18 cellular contexts compared by ENCODE assay signal in the genomic region with DNA sequence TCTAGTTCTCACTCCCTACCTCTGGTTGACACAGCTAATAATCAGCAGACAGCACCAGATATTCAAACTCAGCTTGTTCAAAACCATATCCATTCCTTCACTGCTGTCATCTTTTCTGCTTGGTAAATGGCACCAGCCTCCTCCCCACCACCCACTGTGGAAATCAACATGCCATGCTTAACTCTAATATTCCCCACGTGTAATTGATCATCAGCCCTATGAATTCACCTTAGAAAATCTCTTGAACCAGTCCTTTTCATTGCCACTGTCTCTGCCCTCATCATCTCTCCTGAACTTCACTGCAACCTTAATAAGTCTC.
"Had no signal": no experiment of that assay in that cellular context is flagged by ENCODE, and none has a peak within 500 bp of the region (broad histone marks: within the 10 kb centered on the region; RNA-seq: fewer than 3 reads in every experiment).

No MANE protein-coding gene starts in this region.

- H3K27ac ChIP-seq: gastroesophageal sphincter, tibial nerve had no signal

- DNase-seq: activated CD4-positive, alpha-beta T cell treated with anti-CD3 and anti-CD28 coated beads for 36 hours; activated CD4-positive, alpha-beta T cell treated with anti-CD3 and anti-CD28 coated beads, Interleukin-2, amount 50 U/mL, for 48 hours; activated gamma-delta T cell; activated naive CD4-positive, alpha-beta T cell treated with anti-CD3 and anti-CD28 coated beads, Interleukin-2, amount 50 U/mL, for 16 hours; activated naive CD8-positive, alpha-beta T cell treated with anti-CD3 and anti-CD28 coated beads, Interleukin-2, amount 50 U/mL, for 24 hours; effector memory CD8-positive, alpha-beta T cell; mucosa of descending colon; spleen; stimulated activated CD4-positive, alpha-beta T cell treated with anti-CD3 and anti-CD28 coated beads, Interleukin-4, amount 100 ng/mL, for 1 hour; T-cell had no signal

- H3K4me3 ChIP-seq: gastroesophageal sphincter, mucosa of descending colon, spleen, tibial nerve had no signal

- H3K4me3 Mint-ChIP-seq: activated CD4-positive, alpha-beta T cell treated with anti-CD3 and anti-CD28 coated beads for 36 hours; activated naive CD8-positive, alpha-beta T cell treated with anti-CD3 and anti-CD28 coated beads, Interleukin-2, amount 50 U/mL, for 24 hours; brain; effector memory CD8-positive, alpha-beta T cell; stimulated activated naive CD8-positive, alpha-beta T cell treated with anti-CD3 and anti-CD28 coated beads, Interleukin-15, Interleukin-2, amounts not matched to agents 100 ng/mL and 50 ng/mL, for 24 hours; T-cell; T-helper 2 cell treated with Interferon-gamma antibody and Interleukin-4, amounts not matched to agents 5 μg/mL and 100 μg/mL, for 36 hours had no signal

- H3K9me3 ChIP-seq: gastroesophageal sphincter, mucosa of descending colon, spleen, tibial nerve had no signal

- H3K27me3 Mint-ChIP-seq: activated CD4-positive, alpha-beta T cell treated with anti-CD3 and anti-CD28 coated beads for 36 hours; activated naive CD8-positive, alpha-beta T cell treated with anti-CD3 and anti-CD28 coated beads, Interleukin-2, amount 50 U/mL, for 24 hours; brain; effector memory CD8-positive, alpha-beta T cell; progenitor cell of endocrine pancreas; stimulated activated naive CD8-positive, alpha-beta T cell treated with anti-CD3 and anti-CD28 coated beads, Interleukin-15, Interleukin-2, amounts not matched to agents 100 ng/mL and 50 ng/mL, for 24 hours; T-cell had no signal

- H3K27me3 ChIP-seq: gastroesophageal sphincter, spleen, tibial nerve had no signal

- H3K4me1 ChIP-seq: gastroesophageal sphincter had no signal

- H3K9me3 Mint-ChIP-seq: activated naive CD8-positive, alpha-beta T cell treated with anti-CD3 and anti-CD28 coated beads, Interleukin-2, amount 50 U/mL, for 24 hours; brain; effector memory CD8-positive, alpha-beta T cell; stimulated activated naive CD8-positive, alpha-beta T cell treated with anti-CD3 and anti-CD28 coated beads, Interleukin-15, Interleukin-2, amounts not matched to agents 100 ng/mL and 50 ng/mL, for 24 hours; T-cell; T-helper 2 cell treated with Interferon-gamma antibody and Interleukin-4, amounts not matched to agents 5 μg/mL and 100 μg/mL, for 36 hours had no signal

- ATAC-seq: activated CD4-positive, alpha-beta T cell treated with anti-CD3 and anti-CD28 coated beads for 36 hours; activated naive CD8-positive, alpha-beta T cell treated with anti-CD3 and anti-CD28 coated beads, Interleukin-2, amount 50 U/mL, for 24 hours; effector memory CD8-positive, alpha-beta T cell; gastroesophageal sphincter; left cardiac atrium; mucosa of descending colon; SK-N-SH treated with all-trans-retinoic acid at 6 μM for 48 hours; T-cell had no signal

- H3K27ac Mint-ChIP-seq: activated CD4-positive, alpha-beta T cell treated with anti-CD3 and anti-CD28 coated beads for 36 hours; activated naive CD8-positive, alpha-beta T cell treated with anti-CD3 and anti-CD28 coated beads, Interleukin-2, amount 50 U/mL, for 24 hours; effector memory CD8-positive, alpha-beta T cell; progenitor cell of endocrine pancreas; stimulated activated naive CD8-positive, alpha-beta T cell treated with anti-CD3 and anti-CD28 coated beads, Interleukin-15, Interleukin-2, amounts not matched to agents 100 ng/mL and 50 ng/mL, for 24 hours; T-cell; T-helper 2 cell treated with Interferon-gamma antibody and Interleukin-4, amounts not matched to agents 5 μg/mL and 100 μg/mL, for 36 hours had no signal

- H3K4me1 Mint-ChIP-seq: activated CD4-positive, alpha-beta T cell treated with anti-CD3 and anti-CD28 coated beads for 36 hours had no signal
